In the genomic region with DNA sequence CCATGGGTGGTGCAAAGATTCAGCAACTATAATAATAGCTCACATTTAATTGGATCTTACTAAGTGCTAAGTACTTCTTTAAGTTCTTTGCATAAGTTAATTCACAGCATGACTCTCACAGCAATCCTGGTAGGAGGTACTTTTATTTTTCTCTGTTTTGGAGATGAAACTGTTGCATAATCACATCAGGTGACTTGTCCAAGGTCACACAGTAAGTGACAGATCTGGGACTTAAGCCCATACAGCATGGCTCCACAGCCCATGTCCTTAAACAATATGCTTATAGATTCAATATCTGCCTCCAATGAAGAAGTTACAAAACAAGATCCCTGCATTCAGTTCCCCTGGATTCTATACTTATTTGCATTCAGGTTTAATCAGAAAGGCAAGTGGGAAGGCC, we compare ENCODE assay signal across 15 cellular contexts.
DNase-seq lines count a peak whose midpoint lies in the region; ATAC-seq and TF ChIP-seq lines count a peak whose summit lies in the region.
"Had no signal": no experiment of that assay in that cellular context is flagged by ENCODE, and none has a peak within 500 bp of the region (broad histone marks: within the 10 kb centered on the region; RNA-seq: fewer than 3 reads in every experiment).

No MANE protein-coding gene starts in this region.

- dilution Hi-C loops in IMR-90 (cut with HindIII; ENCODE audit: low sequenced_read_pairs, unreplicated experiment): no loop called here

- no peak overlapping the region for H3K23ac ChIP-seq in IMR-90 (ENCODE audit: low read depth, low read length)

- H3K36me3 Mint-ChIP-seq in MCF 10A (ENCODE audit: insufficient read depth, unreplicated experiment) (no peaks in the 10 kb centered on the region), endodermal cell (ENCODE audit: low read depth) (no peaks in the 10 kb centered on the region)
- no peaks in the 10 kb centered on the region for H3K36me3 Mint-ChIP-seq in stimulated activated effector memory CD8-positive, alpha-beta T cell treated with anti-CD3 and anti-CD28 coated beads, Interleukin-12 subunit alpha, Interleukin-12 subunit beta, amount 100 ng/mL, for 72 hours
- H3K36me3 Mint-ChIP-seq: CD4-positive, alpha-beta memory T cell had no signal

- no peaks in the 10 kb centered on the region for H3K4me1 ChIP-seq in breast epithelium
- peaks cover 3% of the 10 kb centered on the region for H3K4me1 ChIP-seq in IMR-90 (ENCODE audit: control insufficient read depth, insufficient read depth, low read length)
- H3K4me1 ChIP-seq in body of pancreas: peaks cover 9% of the 10 kb centered on the region
- no peaks in the 10 kb centered on the region for H3K4me1 ChIP-seq in endodermal cell (ENCODE audit: control insufficient read depth, insufficient read depth, low read length)

- TF ChIP-seq RAD21 in IMR-90 (IDR thresholded peaks at IDR 0.05; ENCODE audit: low read length): no peak

- no peak overlapping the region for H3K4ac ChIP-seq in IMR-90 (ENCODE audit: low read depth, low read length)

- no peak overlapping the region for H3K14ac ChIP-seq in IMR-90 (replicated peaks; ENCODE audit: low read depth, low read length)

- H3K27me3 ChIP-seq in breast epithelium (no peaks in the 10 kb centered on the region), IMR-90 (ENCODE audit: control insufficient read depth, insufficient read depth, low read length) (no peaks in the 10 kb centered on the region), body of pancreas (no peaks in the 10 kb centered on the region), endodermal cell (ENCODE audit: control insufficient read depth, insufficient read depth, low read length, poor library complexity, severe bottlenecking) (no peaks in the 10 kb centered on the region)

- H3K27ac Mint-ChIP-seq in MCF 10A (ENCODE audit: low read depth, unreplicated experiment) (peak overlapping the region; percentile 7), endodermal cell (no peak overlapping the region)
- H3K27ac Mint-ChIP-seq in stimulated activated effector memory CD8-positive, alpha-beta T cell treated with anti-CD3 and anti-CD28 coated beads, Interleukin-12 subunit alpha, Interleukin-12 subunit beta, amount 100 ng/mL, for 72 hours: no peak overlapping the region
- H3K27ac Mint-ChIP-seq: CD4-positive, alpha-beta memory T cell had no signal

- no peak overlapping the region for H3K27ac ChIP-seq in breast epithelium
- H3K27ac ChIP-seq in IMR-90 (ENCODE audit: insufficient read depth, low read length): no peak overlapping the region
- H3K27ac ChIP-seq in body of pancreas: no peak overlapping the region
- no peak overlapping the region for H3K27ac ChIP-seq in endodermal cell (ENCODE audit: low read depth, low read length)

- in situ Hi-C loops in IMR-90 (cut with MboI; ENCODE audit: low sequenced_read_pairs): no loop called here

- TF ChIP-seq POLR2A in breast epithelium (IDR thresholded peaks at IDR 0.05): no peak
- TF ChIP-seq POLR2A in IMR-90 (IDR thresholded peaks at IDR 0.05; ENCODE audit: low read depth, low read length): no peak
- no peak for TF ChIP-seq POLR2A in body of pancreas (IDR thresholded peaks at IDR 0.05)

- H2BK5ac ChIP-seq in IMR-90 (ENCODE audit: low read depth, low read length, poor library complexity, severe bottlenecking): no peak overlapping the region

- H3K18ac ChIP-seq in IMR-90 (ENCODE audit: low read depth, low read length): no peak overlapping the region; the same call in 1 of the 2 replicates

- CTCF ChIA-PET in MCF 10A (lab: Yijun Ruan, JAX): no interaction called here
- CTCF ChIA-PET in IMR-90 (lab: Yijun Ruan, JAX): no interaction called here

- no peak for TF ChIP-seq CTCF in MCF 10A (IDR thresholded peaks at IDR 0.05; ENCODE audit: unreplicated experiment)
- TF ChIP-seq CTCF in breast epithelium (IDR thresholded peaks at IDR 0.05): no peak
- TF ChIP-seq CTCF in IMR-90 (conservative IDR thresholded peaks at IDR 0.05; ENCODE audit: low read depth, low read length): no peak
- no peak for TF ChIP-seq CTCF in body of pancreas (IDR thresholded peaks at IDR 0.05)
- no peak for TF ChIP-seq CTCF in endodermal cell (conservative IDR thresholded peaks at IDR 0.05)

- peaks cover 7% of the 10 kb centered on the region for H3K4me1 Mint-ChIP-seq in MCF 10A (ENCODE audit: insufficient read depth, unreplicated experiment)
- H3K4me1 Mint-ChIP-seq in stimulated activated effector memory CD8-positive, alpha-beta T cell treated with anti-CD3 and anti-CD28 coated beads, Interleukin-12 subunit alpha, Interleukin-12 subunit beta, amount 100 ng/mL, for 72 hours: no peaks in the 10 kb centered on the region
- no peaks in the 10 kb centered on the region for H3K4me1 Mint-ChIP-seq in endodermal cell
- H3K4me1 Mint-ChIP-seq: CD4-positive, alpha-beta memory T cell had no signal

- H3K4me3 Mint-ChIP-seq in MCF 10A (ENCODE audit: unreplicated experiment): no peak overlapping the region
- no peak overlapping the region for H3K4me3 Mint-ChIP-seq in stimulated activated effector memory CD8-positive, alpha-beta T cell treated with anti-CD3 and anti-CD28 coated beads, Interleukin-12 subunit alpha, Interleukin-12 subunit beta, amount 100 ng/mL, for 72 hours
- H3K4me3 Mint-ChIP-seq in endodermal cell: no peak overlapping the region
- H3K4me3 Mint-ChIP-seq: CD4-positive, alpha-beta memory T cell had no signal

- no peaks in the 10 kb centered on the region for H3K27me3 Mint-ChIP-seq in MCF 10A (ENCODE audit: insufficient read depth, unreplicated experiment)
- peaks cover 7% of the 10 kb centered on the region for H3K27me3 Mint-ChIP-seq in endodermal cell (ENCODE audit: insufficient read depth)
- H3K27me3 Mint-ChIP-seq: CD4-positive, alpha-beta memory T cell had no signal

- H3K9me3 Mint-ChIP-seq in MCF 10A (ENCODE audit: unreplicated experiment) (peaks cover 8% of the 10 kb centered on the region), endodermal cell (no peaks in the 10 kb centered on the region)
- peaks cover 20% of the 10 kb centered on the region for H3K9me3 Mint-ChIP-seq in stimulated activated effector memory CD8-positive, alpha-beta T cell treated with anti-CD3 and anti-CD28 coated beads, Interleukin-12 subunit alpha, Interleukin-12 subunit beta, amount 100 ng/mL, for 72 hours

- H2AK9ac ChIP-seq in IMR-90 (replicated peaks; ENCODE audit: low read depth, low read length, poor library complexity): no peak overlapping the region

- no peaks in the 10 kb centered on the region for H3K36me3 ChIP-seq in breast epithelium
- H3K36me3 ChIP-seq in IMR-90 (ENCODE audit: control insufficient read depth, insufficient read depth, low read length): no peaks in the 10 kb centered on the region
- H3K36me3 ChIP-seq in body of pancreas (replicated peaks in 1 of 2; ENCODE audit: insufficient read depth in 1 of 2, low read depth in 2 of 2): no peaks in the 10 kb centered on the region
- H3K36me3 ChIP-seq in endodermal cell (ENCODE audit: control insufficient read depth, insufficient read depth, low read length): no peaks in the 10 kb centered on the region

- BruUV-seq in MCF 10A (replicated peaks; lab: Mats Ljungman, UMichigan): no TSS peak
- BruUV-seq in IMR-90 (replicated peaks; lab: Mats Ljungman, UMichigan): no TSS peak

- H3K9me1 ChIP-seq in IMR-90 (ENCODE audit: insufficient read depth, low read length): no peaks in the 10 kb centered on the region

- no peak for DNase-seq in MCF 10A (ENCODE audit: unreplicated experiment)
- no peak for DNase-seq in breast epithelium (ENCODE audit: low spot score in 2 of 2)
- DNase-seq in IMR-90: no peak
- DNase-seq in body of pancreas: peak in 1 of 4 donors; percentile 5
- DNase-seq in stimulated activated effector memory CD8-positive, alpha-beta T cell treated with anti-CD3 and anti-CD28 coated beads, Interleukin-12 subunit alpha, Interleukin-12 subunit beta, amount 100 ng/mL, for 72 hours (ENCODE audit: low spot score in 2 of 2): no peak
- DNase-seq in endodermal cell: no peak
- DNase-seq: C1 segment of cervical spinal cord; Calu3; CD4-positive, alpha-beta memory T cell; COR-L47; DMS79 treated with DMSO at 0.1 percent for 48 hours; GF-D8; H7; HCEC 1CT had no signal

- no peak overlapping the region for H4K5ac ChIP-seq in IMR-90 (ENCODE audit: low read depth, low read length)

- no peaks in the 10 kb centered on the region for H4K20me1 ChIP-seq in IMR-90 (ENCODE audit: insufficient read depth, low read length)

- ATAC-seq in IMR-90 (ENCODE audit: low read depth) (no peak), body of pancreas (peak; percentile 15), HG03521 (IDR thresholded peaks at IDR 0.05; ENCODE audit: unreplicated experiment) (no peak)
- no peak for ATAC-seq in stimulated activated effector memory CD8-positive, alpha-beta T cell treated with anti-CD3 and anti-CD28 coated beads, Interleukin-12 subunit alpha, Interleukin-12 subunit beta, amount 100 ng/mL, for 72 hours

- H3K79me1 ChIP-seq in IMR-90 (ENCODE audit: low read depth in 1 of 2, low read length in 2 of 2): no peaks in the 10 kb centered on the region

- intact Hi-C loops in MCF 10A (cut with micrococcal nuclease): no loop called here
- intact Hi-C loops in breast epithelium (cut with DNase I; ENCODE audit: low total_unique reads): no loop called here
- intact Hi-C loops in IMR-90 (cut with micrococcal nuclease): no loop called here
- intact Hi-C loops in body of pancreas (cut with DNase I): no loop called here

- no peak overlapping the region for H3K56ac ChIP-seq in IMR-90 (ENCODE audit: extremely low read depth, insufficient read depth, low read length)

- no peak overlapping the region for H2AFZ ChIP-seq in IMR-90 (replicated peaks; ENCODE audit: low read length, poor library complexity)

- no peak overlapping the region for H2BK120ac ChIP-seq in IMR-90 (ENCODE audit: low read depth, low read length)

- H3K9me3 ChIP-seq in breast epithelium (no peaks in the 10 kb centered on the region), IMR-90 (ENCODE audit: control insufficient read depth, insufficient read depth, low read length) (no peaks in the 10 kb centered on the region), body of pancreas (no peaks in the 10 kb centered on the region), endodermal cell (ENCODE audit: control insufficient read depth, low read length) (no peaks in the 10 kb centered on the region)

- no peak overlapping the region for H2AK5ac ChIP-seq in IMR-90 (ENCODE audit: low read depth, low read length)

- H3K4me3 ChIP-seq in breast epithelium (no peak overlapping the region), IMR-90 (ENCODE audit: insufficient read depth, low read depth, low read length) (no peak overlapping the region), body of pancreas (no peak overlapping the region), endodermal cell (ENCODE audit: low read length) (no peak overlapping the region)

- H3K4me2 ChIP-seq in IMR-90 (ENCODE audit: low read depth, low read length): no peak overlapping the region

- H2BK15ac ChIP-seq in IMR-90 (ENCODE audit: low read depth, low read length): no peak overlapping the region

- H3K9ac ChIP-seq in IMR-90 (ENCODE audit: low read depth, low read length): no peak overlapping the region
- no peak overlapping the region for H3K9ac ChIP-seq in endodermal cell (ENCODE audit: extremely low read depth, low read length, poor library complexity, severe bottlenecking)

- H2BK20ac ChIP-seq in IMR-90 (ENCODE audit: low read depth, low read length): no peak overlapping the region

- no peak overlapping the region for H4K91ac ChIP-seq in IMR-90 (ENCODE audit: insufficient read depth, low read depth, low read length)

- H4K8ac ChIP-seq in IMR-90 (ENCODE audit: low read depth in 2 of 2, low read length in 2 of 2): no peak overlapping the region

- POLR2A ChIA-PET in MCF 10A (lab: Yijun Ruan, JAX): no interaction called here
- POLR2A ChIA-PET in IMR-90 (lab: Charles Lee; ENCODE audit: unreplicated experiment): no interaction called here
